Comparison of ENCODE assay signal across 24 cellular contexts in genomic region chr1:10716424-10716823, GRCh38.
DNase-seq lines count a peak whose midpoint lies in the region; ATAC-seq, FAIRE-seq and TF ChIP-seq lines count a peak whose summit lies in the region.
"Had no signal": no experiment of that assay in that cellular context is flagged by ENCODE, and none has a peak within 500 bp of the region (broad histone marks: within the 10 kb centered on the region; RNA-seq: fewer than 3 reads in every experiment).

No MANE protein-coding gene starts in this region.

- H3K36me3 Mint-ChIP-seq in activated B cell treated with CpG ODN at 0.5 μM for 24 hours (ENCODE audit: low read depth) = no peaks in the 10 kb centered on the region
- no peaks in the 10 kb centered on the region for H3K36me3 Mint-ChIP-seq in memory B cell

- ATAC-seq in Right ventricle myocardium inferior (no peak), activated B cell treated with CpG ODN at 0.5 μM for 24 hours (ENCODE audit: low read depth) (no peak), memory B cell (ENCODE audit: low read depth) (peak; percentile 47), upper lobe of right lung (peak; percentile 32), GM18520 (IDR thresholded peaks at IDR 0.05; ENCODE audit: unreplicated experiment) (no peak)

- peaks cover 14% of the 10 kb centered on the region for H3K4me1 ChIP-seq in upper lobe of right lung
- H3K4me1 ChIP-seq: breast epithelium had no signal

- H3K4me1 Mint-ChIP-seq in activated B cell treated with CpG ODN at 0.5 μM for 24 hours (peaks cover 4% of the 10 kb centered on the region), memory B cell (peaks cover 8% of the 10 kb centered on the region)
- H3K4me1 Mint-ChIP-seq: activated CD4-positive, alpha-beta memory T cell treated with anti-CD3 and anti-CD28 coated beads, Interleukin-2, amount 10 ng/mL, durations not matched to agents 7 days and 5 days had no signal

- H3K4me3 ChIP-seq in upper lobe of right lung = no peak overlapping the region
- H3K4me3 ChIP-seq: breast epithelium, GM23248, smooth muscle cell, transverse colon had no signal

- intact Hi-C loops in Right ventricle myocardium inferior (cut with DNase I) (loop anchor here (5.0 kb wide), 1 partner anchor 146 kb away; no protein-coding TSS in a partner anchor), cardiac septum (cut with DNase I) (no loop called here), activated B cell treated with CpG ODN at 0.5 μM for 24 hours (cut with micrococcal nuclease) (no loop called here), upper lobe of right lung (cut with DNase I) (no loop called here)

- TF ChIP-seq POLR2A in GM12892 (IDR thresholded peaks at IDR 0.05; ENCODE audit: low read depth, low read length) = no peak

- CTCF ChIA-PET in activated B cell treated with CpG ODN at 0.5 μM for 24 hours (lab: Charles Lee) = no interaction called here

- no peak overlapping the region for H3K27ac ChIP-seq in upper lobe of right lung
- H3K27ac ChIP-seq: GM23248, transverse colon had no signal

- DNase-seq in Right ventricle myocardium inferior (ENCODE audit: missing footprints) (peak; percentile 28), cardiac septum (ENCODE audit: low spot score) (no peak), activated B cell treated with CpG ODN at 0.5 μM for 24 hours (no peak), memory B cell (ENCODE audit: low spot score in 2 of 2) (no peak), upper lobe of right lung (no peak), GM12892 (ENCODE audit: insufficient read length) (no peak), T-helper 2 cell (no peak)
- DNase-seq: activated CD4-positive, alpha-beta memory T cell treated with anti-CD3 and anti-CD28 coated beads, Interleukin-2, amount 10 ng/mL, durations not matched to agents 7 days and 5 days; activated gamma-delta T cell treated with Interleukin-2 at 50 U/mL for 16 hours; COR-L47; DMS79; GM23248; NCI-H1092 treated with DMSO at 0.1 percent for 48 hours; NCI-H2107; NCI-H510A; stimulated activated CD4-positive, alpha-beta T cell treated with anti-CD3 and anti-CD28 coated beads, Interleukin-2, amount 100 ng/mL, for 48 hours; transverse colon had no signal

- no peak overlapping the region for H3K27ac Mint-ChIP-seq in activated B cell treated with CpG ODN at 0.5 μM for 24 hours
- H3K27ac Mint-ChIP-seq in memory B cell = no peak overlapping the region
- H3K27ac Mint-ChIP-seq: activated CD4-positive, alpha-beta memory T cell treated with anti-CD3 and anti-CD28 coated beads, Interleukin-2, amount 10 ng/mL, durations not matched to agents 7 days and 5 days; stimulated activated naive CD8-positive, alpha-beta T cell treated with anti-CD3 and anti-CD28 coated beads, Interleukin-15, Interleukin-2, amounts not matched to agents 100 ng/mL and 50 ng/mL, for 24 hours had no signal

- H3K9me3 ChIP-seq in upper lobe of right lung = no peaks in the 10 kb centered on the region
- H3K9me3 ChIP-seq: breast epithelium, transverse colon had no signal

- TF ChIP-seq CTCF in activated B cell treated with CpG ODN at 0.5 μM for 24 hours (IDR thresholded peaks at IDR 0.05) (no peak), upper lobe of right lung (IDR thresholded peaks at IDR 0.05) (no peak)

- H3K36me3 ChIP-seq in upper lobe of right lung = no peaks in the 10 kb centered on the region
- H3K36me3 ChIP-seq: breast epithelium, transverse colon had no signal

- H3K4me3 Mint-ChIP-seq in activated B cell treated with CpG ODN at 0.5 μM for 24 hours = peak overlapping the region; percentile 29
- H3K4me3 Mint-ChIP-seq in memory B cell = peak overlapping the region; percentile 22
- H3K4me3 Mint-ChIP-seq: activated CD4-positive, alpha-beta memory T cell treated with anti-CD3 and anti-CD28 coated beads, Interleukin-2, amount 10 ng/mL, durations not matched to agents 7 days and 5 days; neural crest cell; stimulated activated naive CD8-positive, alpha-beta T cell treated with anti-CD3 and anti-CD28 coated beads, Interleukin-15, Interleukin-2, amounts not matched to agents 100 ng/mL and 50 ng/mL, for 24 hours had no signal

- POLR2A ChIA-PET in activated B cell treated with CpG ODN at 0.5 μM for 24 hours (lab: Charles Lee) = no interaction called here

- FAIRE-seq in GM12892 (lab: Jason Lieb, UNC) = no peak
- FAIRE-seq: GM12891, RCC 7860 had no signal

- H3K9me3 Mint-ChIP-seq in activated B cell treated with CpG ODN at 0.5 μM for 24 hours (no peaks in the 10 kb centered on the region), memory B cell (no peaks in the 10 kb centered on the region)
- H3K9me3 Mint-ChIP-seq: activated CD4-positive, alpha-beta memory T cell treated with anti-CD3 and anti-CD28 coated beads, Interleukin-2, amount 10 ng/mL, durations not matched to agents 7 days and 5 days; neural crest cell; stimulated activated naive CD8-positive, alpha-beta T cell treated with anti-CD3 and anti-CD28 coated beads, Interleukin-15, Interleukin-2, amounts not matched to agents 100 ng/mL and 50 ng/mL, for 24 hours had no signal

- no peaks in the 10 kb centered on the region for H3K27me3 ChIP-seq in upper lobe of right lung
- H3K27me3 ChIP-seq: transverse colon had no signal

- H3K27me3 Mint-ChIP-seq in activated B cell treated with CpG ODN at 0.5 μM for 24 hours (peaks cover 6% of the 10 kb centered on the region), memory B cell (peaks cover 13% of the 10 kb centered on the region)
- H3K27me3 Mint-ChIP-seq: stimulated activated naive CD8-positive, alpha-beta T cell treated with anti-CD3 and anti-CD28 coated beads, Interleukin-15, Interleukin-2, amounts not matched to agents 100 ng/mL and 50 ng/mL, for 24 hours had no signal

Comparison
In these comparisons a context has a peak if more than half of its experiments do, and no peak if none do; other contexts are left out.
1. ATAC-seq: peak in memory B cell (single experiment) and upper lobe of right lung (single experiment); none in Right ventricle myocardium inferior (single experiment), activated B cell treated with CpG ODN at 0.5 μM for 24 hours (single experiment) and GM18520 (single experiment).